Comparison of ENCODE assay signal across 25 cellular contexts in the genomic region with DNA sequence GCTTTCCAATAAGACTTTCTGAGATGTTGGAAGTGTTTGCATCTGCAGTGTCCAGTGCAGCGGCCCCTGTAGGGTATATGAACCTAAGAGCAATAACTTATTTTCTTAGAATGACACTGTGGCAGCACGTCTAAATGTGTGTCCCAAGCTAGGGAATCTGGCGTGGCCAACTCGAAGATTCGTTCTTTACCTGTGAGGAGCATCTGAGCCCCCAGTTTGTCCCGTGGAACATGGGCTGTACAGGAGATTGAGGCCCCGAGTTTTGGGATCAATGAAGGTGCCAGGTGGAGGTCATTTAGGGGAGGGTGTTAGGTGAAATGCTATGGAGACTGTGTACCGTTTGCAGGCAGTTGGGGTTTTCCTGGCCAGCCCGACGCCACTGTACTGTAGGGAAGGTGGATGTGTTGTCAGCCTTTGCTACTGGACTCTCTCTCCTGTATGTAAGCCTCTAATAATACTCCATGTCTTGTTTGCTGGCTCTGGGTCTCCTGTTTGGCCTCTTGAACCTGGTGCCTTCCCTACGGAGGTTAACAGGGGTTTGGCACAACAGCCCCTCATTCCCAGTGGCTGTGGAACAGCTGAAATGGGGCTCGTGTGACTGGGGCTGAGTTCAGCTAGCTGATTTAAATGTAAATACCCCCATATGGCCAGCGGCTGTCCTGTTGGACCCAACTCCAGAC. TPM values are rescaled to one million over a fixed set of nuclear protein-coding genes. Genes with fewer than 3 reads are reported as not detected.
"Had no signal": no experiment of that assay in that cellular context is flagged by ENCODE, and none has a peak within 500 bp of the region (broad histone marks: within the 10 kb centered on the region; RNA-seq: fewer than 3 reads in every experiment).

No MANE protein-coding gene starts in this region.

- H3K4me3 ChIP-seq: coronary artery, gastrocnemius medialis, pancreas, right lobe of liver, suprapubic skin, transverse colon had no signal

- ATAC-seq: effector memory CD8-positive, alpha-beta T cell; gastrocnemius medialis; left lobe of liver; pancreas; right lobe of liver; stimulated activated naive CD8-positive, alpha-beta T cell treated with anti-CD3 and anti-CD28 coated beads, Interleukin-15, amount 100 ng/mL, for 72 hours had no signal

- H3K4me3 Mint-ChIP-seq: effector memory CD8-positive, alpha-beta T cell; naive thymus-derived CD4-positive, alpha-beta T cell; nephron; stimulated activated naive CD8-positive, alpha-beta T cell treated with anti-CD3 and anti-CD28 coated beads, Interleukin-15, amount 100 ng/mL, for 72 hours had no signal

- H3K4me1 Mint-ChIP-seq: stimulated activated naive CD8-positive, alpha-beta T cell treated with anti-CD3 and anti-CD28 coated beads, Interleukin-15, amount 100 ng/mL, for 72 hours had no signal

- H3K36me3 ChIP-seq: gastrocnemius medialis, pancreas, right lobe of liver, suprapubic skin, transverse colon had no signal

- H3K27ac ChIP-seq: coronary artery, gastrocnemius medialis, pancreas, right lobe of liver, suprapubic skin, transverse colon had no signal

- DNase-seq: dermis blood vessel endothelial cell; effector memory CD8-positive, alpha-beta T cell; foreskin fibroblast; gastrocnemius medialis; kidney; mesenchymal stem cell; midbrain; naive thymus-derived CD4-positive, alpha-beta T cell; nucleus accumbens; pancreas; retina; right lobe of liver; small intestine; stimulated activated CD4-positive, alpha-beta T cell treated with anti-CD3 and anti-CD28 coated beads, Interleukin-12 subunit alpha, Interleukin-12 subunit beta, amount 100 ng/mL, for 4 hours; stimulated activated CD4-positive, alpha-beta T cell treated with anti-CD3 and anti-CD28 coated beads, Interleukin-1b, Interleukin-23, amount 100 ng/mL, for 48 hours; stimulated activated CD4-positive, alpha-beta T cell treated with anti-CD3 and anti-CD28 coated beads, Interleukin-4, amount 100 ng/mL, for 1 hour; stimulated activated CD8-positive, alpha-beta memory T cell treated with anti-CD3 and anti-CD28 coated beads, Interleukin-4, amount 100 ng/mL, for 48 hours; stimulated activated naive CD4-positive, alpha-beta T cell; stimulated activated naive CD8-positive, alpha-beta T cell treated with anti-CD3 and anti-CD28 coated beads, Interleukin-15, amount 100 ng/mL, for 72 hours; transverse colon had no signal

- H3K9me3 ChIP-seq: gastrocnemius medialis, pancreas, right lobe of liver, suprapubic skin, transverse colon had no signal

- H3K4me1 ChIP-seq: gastrocnemius medialis, pancreas, right lobe of liver, suprapubic skin had no signal

- H3K27me3 Mint-ChIP-seq: stimulated activated naive CD8-positive, alpha-beta T cell treated with anti-CD3 and anti-CD28 coated beads, Interleukin-15, amount 100 ng/mL, for 72 hours had no signal

- H3K27me3 ChIP-seq: gastrocnemius medialis, pancreas, right lobe of liver, transverse colon had no signal

- H3K27ac Mint-ChIP-seq: effector memory CD8-positive, alpha-beta T cell; nephron; stimulated activated naive CD8-positive, alpha-beta T cell treated with anti-CD3 and anti-CD28 coated beads, Interleukin-15, amount 100 ng/mL, for 72 hours had no signal

- H3K9me3 Mint-ChIP-seq: effector memory CD8-positive, alpha-beta T cell; nephron; stimulated activated naive CD8-positive, alpha-beta T cell treated with anti-CD3 and anti-CD28 coated beads, Interleukin-15, amount 100 ng/mL, for 72 hours had no signal

RNA-seq across cellular contexts. Expression of a gene that starts 45.5 kb away (rescaled TPM):
- total RNA-seq: dermis blood vessel endothelial cell, lung microvascular endothelial cell had no signal
